Comparison of ENCODE assay signal across 8 cellular contexts in genomic region chr6:30490031-30490876, GRCh38. TPM values are rescaled to one million over a fixed set of nuclear protein-coding genes. Genes with fewer than 3 reads are reported as not detected.
A peak's percentile ranks its signal among the peaks of the same experiment; 100 is the strongest.
DNase-seq lines count a peak whose midpoint lies in the region; ATAC-seq and TF ChIP-seq lines count a peak whose summit lies in the region.

No MANE protein-coding gene starts in this region.

- peak overlapping the region; percentile 100 for H3K4me3 Mint-ChIP-seq in activated naive CD8-positive, alpha-beta T cell

- H3K4me1 Mint-ChIP-seq in activated naive CD8-positive, alpha-beta T cell (ENCODE audit: low read depth): peaks cover 45% of the 10 kb centered on the region

- no peaks in the 10 kb centered on the region for H3K27me3 Mint-ChIP-seq in activated naive CD8-positive, alpha-beta T cell

- H3K4me1 ChIP-seq in cardiac muscle cell (ENCODE audit: low read depth): peaks cover 4% of the 10 kb centered on the region
- H3K4me1 ChIP-seq in psoas muscle: no peaks in the 10 kb centered on the region
- H3K4me1 ChIP-seq in urinary bladder (ENCODE audit: insufficient read depth): no peaks in the 10 kb centered on the region

- H3K27ac ChIP-seq in cardiac muscle cell (peak overlapping the region; percentile 69), psoas muscle (peak overlapping the region; percentile 79), urinary bladder (ENCODE audit: low read depth) (peak overlapping the region; percentile 99)

- peak; percentile 35 for ATAC-seq in HG03354 (IDR thresholded peaks at IDR 0.05; ENCODE audit: poor library complexity, severe bottlenecking, unreplicated experiment)
- ATAC-seq in psoas muscle: peak; percentile 63 to 83 (median 66)

- intact Hi-C loops in psoas muscle (cut with DNase I): loop anchor here in 1 of 2 donors (5.0 kb wide), 1 partner anchor 42 kb away; no protein-coding TSS in a partner anchor

- peaks cover 34% of the 10 kb centered on the region for H3K36me3 Mint-ChIP-seq in activated naive CD8-positive, alpha-beta T cell

- H3K9me3 Mint-ChIP-seq in activated naive CD8-positive, alpha-beta T cell (ENCODE audit: low read depth): no peaks in the 10 kb centered on the region

- TF ChIP-seq CTCF in GM12875 (IDR thresholded peaks at IDR 0.05; ENCODE audit: borderline replicate concordance, insufficient read depth, low read depth, low read length) (no peak), cardiac muscle cell (IDR thresholded peaks at IDR 0.05; ENCODE audit: low read depth, low read length) (no peak), psoas muscle (IDR thresholded peaks at IDR 0.05) (no peak)

- H3K4me3 ChIP-seq in GM12875 (ENCODE audit: low read depth, low read length) (peak overlapping the region; percentile 82), cardiac muscle cell (peak overlapping the region; percentile 71), psoas muscle (peak overlapping the region; percentile 71), urinary bladder (ENCODE audit: low read depth, low read length) (peak overlapping the region; percentile 91)

- H3K36me3 ChIP-seq in cardiac muscle cell (no peaks in the 10 kb centered on the region), psoas muscle (ENCODE audit: insufficient read depth in 1 of 2, low read depth in 1 of 2) (peaks cover 0 to 30% of the 10 kb centered on the region in 2 donors), urinary bladder (ENCODE audit: insufficient read depth) (peaks cover 7% of the 10 kb centered on the region)

- peak overlapping the region; percentile 94 for H3K27ac Mint-ChIP-seq in activated naive CD8-positive, alpha-beta T cell

- H3K9me3 ChIP-seq in cardiac muscle cell (ENCODE audit: low read depth) (no peaks in the 10 kb centered on the region), psoas muscle (no peaks in the 10 kb centered on the region)

- DNase-seq in SKM-1 treated with dmso at 0.1 percent for 144 hours (lab: John Stamatoyannopoulos, UW; ENCODE audit: unreplicated experiment) (peak; percentile 36), cardiac muscle cell (ENCODE audit: low read depth in 1 of 2, low spot score in 1 of 2) (peak; percentile 62 to 74), psoas muscle (peak; percentile 68 to 79), NCI-H1092 (lab: John Stamatoyannopoulos, UW) (no peak)

- 14 to 16% (median 15%) methylated on average over 37 of the region's 37 CpGs for WGBS in psoas muscle, 3 donors
- 16% methylated on average over 37 of the region's 37 CpGs for WGBS in urinary bladder

- H3K27me3 ChIP-seq in cardiac muscle cell: peaks cover 27% of the 10 kb centered on the region
- peaks cover 0 to 40% (median 0%) of the 10 kb centered on the region in 3 donors for H3K27me3 ChIP-seq in psoas muscle (ENCODE audit: insufficient read depth in 3 of 3, low read length in 2 of 3)

RNA-seq across cellular contexts. Expression of gene HLA-E, which starts 0.9 kb away (rescaled TPM):
- total RNA-seq in cardiac muscle cell (30.0 and 39.2 TPM in 2 replicates), psoas muscle (100 to 1,000 TPM in 1 of 4 donors, 10 to 100 TPM in 3; 85.1 to 152 (median 92.4) TPM), urinary bladder (141 TPM)
- polyA plus RNA-seq in cardiac muscle cell (17.0 and 26.1 TPM in 2 replicates), psoas muscle (100 to 1,000 TPM in 1 of 3 donors, 10 to 100 TPM in 2; 75.2 to 168 (median 98.5) TPM), urinary bladder (564 TPM)
